In genomic region chr3:194277547-194278091, GRCh38 we compare ENCODE assay signal across 8 cellular contexts.
A peak's percentile ranks its signal among the peaks of the same experiment; 100 is the strongest.
DNase-seq lines count a peak whose midpoint lies in the region; ATAC-seq and TF ChIP-seq lines count a peak whose summit lies in the region.
"Had no signal": no experiment of that assay in that cellular context is flagged by ENCODE, and none has a peak within 500 bp of the region (broad histone marks: within the 10 kb centered on the region; RNA-seq: fewer than 3 reads in every experiment).

No MANE protein-coding gene starts in this region.

- H2BK120ac ChIP-seq in mesenchymal stem cell (ENCODE audit: low read depth, low read length): peak overlapping the region; percentile 90

- H3K36me3 ChIP-seq in NT2/D1 (ENCODE audit: insufficient read depth, insufficient read length, low read length): no peaks in the 10 kb centered on the region
- H3K36me3 ChIP-seq in mesenchymal stem cell (ENCODE audit: control insufficient read depth in 1 of 2, insufficient read depth in 2 of 2, low read depth in 1 of 2, low read length in 2 of 2): no peaks in the 10 kb centered on the region

- ATAC-seq in GM19328 (IDR thresholded peaks at IDR 0.05; ENCODE audit: unreplicated experiment): no peak

- H3K18ac ChIP-seq in mesenchymal stem cell (ENCODE audit: low read depth in 1 of 2, low read length in 2 of 2): peak overlapping the region; percentile 74 to 98

- H3K4me3 ChIP-seq in NT2/D1 (ENCODE audit: insufficient read length, low read depth): no peak overlapping the region
- no peak overlapping the region for H3K4me3 ChIP-seq in dorsolateral prefrontal cortex
- peak overlapping the region in 1 of 2 experiments; percentile 45 for H3K4me3 ChIP-seq in mesenchymal stem cell (ENCODE audit: insufficient read depth in 1 of 2, low read depth in 1 of 2, low read length in 2 of 2)

- H4K8ac ChIP-seq in mesenchymal stem cell (ENCODE audit: low read length): peak overlapping the region; percentile 96

- peak overlapping the region; percentile 93 to 97 for H3K4ac ChIP-seq in mesenchymal stem cell (ENCODE audit: low read depth in 1 of 2, low read length in 2 of 2)

- no peaks in the 10 kb centered on the region for H3K36me3 Mint-ChIP-seq in activated naive CD4-positive, alpha-beta T cell treated with anti-CD3 and anti-CD28 coated beads for 36 hours (ENCODE audit: low read depth)

- no peaks in the 10 kb centered on the region for H3K9me3 ChIP-seq in NT2/D1 (ENCODE audit: insufficient read depth, low read length)
- no peaks in the 10 kb centered on the region for H3K9me3 ChIP-seq in mesenchymal stem cell (ENCODE audit: control insufficient read depth, low read length)

- H3K4me1 Mint-ChIP-seq in activated naive CD4-positive, alpha-beta T cell treated with anti-CD3 and anti-CD28 coated beads for 36 hours (ENCODE audit: low read depth): peaks cover 4% of the 10 kb centered on the region

- no peak overlapping the region for H3K4me3 Mint-ChIP-seq in activated naive CD4-positive, alpha-beta T cell treated with anti-CD3 and anti-CD28 coated beads for 36 hours
- H3K4me3 Mint-ChIP-seq: activated CD4-positive, alpha-beta T cell treated with anti-CD3 and anti-CD28 coated beads, Interleukin-2, amount 10 ng/mL, durations not matched to agents 7 days and 5 days had no signal

- no peaks in the 10 kb centered on the region for H3K27me3 Mint-ChIP-seq in activated naive CD4-positive, alpha-beta T cell treated with anti-CD3 and anti-CD28 coated beads for 36 hours (ENCODE audit: low read depth)

- TF ChIP-seq CTCF in dorsolateral prefrontal cortex (IDR thresholded peaks at IDR 0.05 in 54 of 56, conservative IDR thresholded peaks at IDR 0.05 in 2 of 56; ENCODE audit: low read depth in 1 of 56, partially characterized antibody in 56 of 56): no peak

- DNase-seq in NT2/D1 (ENCODE audit: low read depth, low spot score) (no peak), dorsolateral prefrontal cortex (peak in 1 of 10 donors; percentile 44), mesenchymal stem cell (peak; percentile 61), GDM1 (lab: John Stamatoyannopoulos, UW) (no peak)
- DNase-seq in activated naive CD4-positive, alpha-beta T cell treated with anti-CD3 and anti-CD28 coated beads for 36 hours: no peak
- DNase-seq: activated CD4-positive, alpha-beta T cell treated with anti-CD3 and anti-CD28 coated beads, Interleukin-2, amount 10 ng/mL, durations not matched to agents 7 days and 5 days had no signal

- peak overlapping the region in 1 of 2 experiments; percentile 80 for H3K14ac ChIP-seq in mesenchymal stem cell (ENCODE audit: low read length in 2 of 2)

- H3K9ac ChIP-seq in NT2/D1 (ENCODE audit: insufficient read length, low read depth): peak overlapping the region; percentile 14
- peak overlapping the region; percentile 76 for H3K9ac ChIP-seq in mesenchymal stem cell (ENCODE audit: low read length)

- peak overlapping the region; percentile 49 for H2AFZ ChIP-seq in mesenchymal stem cell (ENCODE audit: low read depth, low read length)

- H2BK15ac ChIP-seq in mesenchymal stem cell (ENCODE audit: low read depth, poor library complexity, severe bottlenecking): peak overlapping the region; percentile 94

- intact Hi-C loops in dorsolateral prefrontal cortex (cut with DNase I): no loop called here
- intact Hi-C loops in activated naive CD4-positive, alpha-beta T cell treated with anti-CD3 and anti-CD28 coated beads for 36 hours (cut with micrococcal nuclease): no loop called here

- H3K4me1 ChIP-seq in NT2/D1 (ENCODE audit: insufficient read depth, insufficient read length) (peaks cover 23% of the 10 kb centered on the region), mesenchymal stem cell (ENCODE audit: control insufficient read depth, insufficient read depth, low read depth, low read length) (peaks cover 15% of the 10 kb centered on the region)

- H2BK5ac ChIP-seq in mesenchymal stem cell (ENCODE audit: low read depth, low read length, poor library complexity, severe bottlenecking): no peak overlapping the region

- peak overlapping the region; percentile 99 for H4K91ac ChIP-seq in mesenchymal stem cell (ENCODE audit: low read length)

- no peaks in the 10 kb centered on the region for H3K79me1 ChIP-seq in mesenchymal stem cell (replicated peaks; ENCODE audit: low read length, poor library complexity, severe bottlenecking)

- no peaks in the 10 kb centered on the region for H3K9me3 Mint-ChIP-seq in activated naive CD4-positive, alpha-beta T cell treated with anti-CD3 and anti-CD28 coated beads for 36 hours
- H3K9me3 Mint-ChIP-seq: activated CD4-positive, alpha-beta T cell treated with anti-CD3 and anti-CD28 coated beads, Interleukin-2, amount 10 ng/mL, durations not matched to agents 7 days and 5 days had no signal

- H3K23ac ChIP-seq in mesenchymal stem cell (ENCODE audit: low read length in 2 of 2): no peak overlapping the region

- whole genome bisulfite sequencing in mesenchymal stem cell: 30% methylated on average over 10 of the region's 11 CpGs

- CTCF ChIA-PET in activated naive CD4-positive, alpha-beta T cell treated with anti-CD3 and anti-CD28 coated beads for 36 hours (lab: Charles Lee): interaction anchor here (0.5 kb wide), 1 partner anchor 499 kb away, joined by 3 read pairs; no protein-coding TSS in a partner anchor

- peak overlapping the region; percentile 97 to 98 for H2BK12ac ChIP-seq in mesenchymal stem cell (ENCODE audit: low read length in 2 of 2)

- no peak overlapping the region for H3K4me2 ChIP-seq in mesenchymal stem cell (ENCODE audit: low read length, poor library complexity, severe bottlenecking)

- H3K27ac Mint-ChIP-seq in activated naive CD4-positive, alpha-beta T cell treated with anti-CD3 and anti-CD28 coated beads for 36 hours: no peak overlapping the region
- H3K27ac Mint-ChIP-seq: activated CD4-positive, alpha-beta T cell treated with anti-CD3 and anti-CD28 coated beads, Interleukin-2, amount 10 ng/mL, durations not matched to agents 7 days and 5 days had no signal

- no peaks in the 10 kb centered on the region for H3K27me3 ChIP-seq in NT2/D1 (ENCODE audit: insufficient read depth, insufficient read length)
- peaks cover 0 to 2% (median 0%) of the 10 kb centered on the region in 45 donors for H3K27me3 ChIP-seq in dorsolateral prefrontal cortex
- peaks cover 26 to 28% of the 10 kb centered on the region in 2 experiments for H3K27me3 ChIP-seq in mesenchymal stem cell (ENCODE audit: control insufficient read depth in 1 of 2, insufficient read depth in 1 of 2, low read length in 2 of 2)

- H3K27ac ChIP-seq in dorsolateral prefrontal cortex (peak overlapping the region in 41 of 59 donors; percentile 5 to 81 (median 45)), mesenchymal stem cell (ENCODE audit: low read length, poor library complexity, severe bottlenecking) (no peak overlapping the region), temporal lobe (ENCODE audit: low read depth, low read length) (peak overlapping the region; percentile 29)

- no peak overlapping the region for H2AK5ac ChIP-seq in mesenchymal stem cell (ENCODE audit: low read length, severe bottlenecking)
